In the genomic region with DNA sequence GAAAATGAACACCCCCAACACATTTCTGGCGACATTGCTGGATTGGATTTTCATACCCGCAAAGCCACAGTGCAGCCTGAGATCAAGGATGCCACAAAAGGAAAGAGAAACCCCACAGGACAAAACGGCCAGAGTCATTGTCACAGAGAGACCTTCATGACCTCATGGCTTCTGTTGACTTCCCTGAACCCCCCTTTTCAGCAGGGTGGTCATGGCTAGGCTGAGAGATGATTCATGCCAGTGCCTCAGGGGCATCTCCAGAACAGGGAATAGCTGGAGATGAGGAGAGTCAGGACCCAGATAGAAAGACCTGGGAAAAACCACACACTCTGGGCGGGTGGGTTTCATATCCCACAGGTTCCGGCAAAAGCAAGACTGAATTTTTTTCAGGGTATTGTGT, we compare ENCODE assay signal across 34 cellular contexts.
"Had no signal": no experiment of that assay in that cellular context is flagged by ENCODE, and none has a peak within 500 bp of the region (broad histone marks: within the 10 kb centered on the region; RNA-seq: fewer than 3 reads in every experiment).

No MANE protein-coding gene starts in this region.

- H3K36me3 ChIP-seq: adrenal gland, breast epithelium, cardiac muscle cell, colonic mucosa, esophagus squamous epithelium, gastroesophageal sphincter, heart right ventricle had no signal

- H3K27me3 Mint-ChIP-seq: activated CD4-positive, alpha-beta memory T cell treated with anti-CD3 and anti-CD28 coated beads for 36 hours; activated CD4-positive, alpha-beta T cell treated with anti-CD3 and anti-CD28 coated beads for 36 hours; activated CD4-positive, alpha-beta T cell treated with anti-CD3 and anti-CD28 coated beads, Interleukin-2, amount 10 ng/mL, durations not matched to agents 24 days and 14 days had no signal

- ATAC-seq: activated CD4-positive, alpha-beta T cell treated with anti-CD3 and anti-CD28 coated beads for 36 hours; activated CD8-positive, alpha-beta memory T cell treated with anti-CD3 and anti-CD28 coated beads, Interleukin-2, amount 10 ng/mL, durations not matched to agents 7 days and 5 days; activated CD8-positive, alpha-beta T cell treated with anti-CD3 and anti-CD28 coated beads, Interleukin-2, amount 10 ng/mL, durations not matched to agents 7 days and 5 days; activated naive CD8-positive, alpha-beta T cell treated with anti-CD3 and anti-CD28 coated beads, Interleukin-2, amount 50 U/mL, for 24 hours; gastroesophageal sphincter had no signal

- H3K27ac Mint-ChIP-seq: activated CD4-positive, alpha-beta memory T cell treated with anti-CD3 and anti-CD28 coated beads for 36 hours; activated CD4-positive, alpha-beta T cell treated with anti-CD3 and anti-CD28 coated beads for 36 hours; activated CD4-positive, alpha-beta T cell treated with anti-CD3 and anti-CD28 coated beads, Interleukin-2, amount 10 ng/mL, durations not matched to agents 24 days and 14 days; activated CD8-positive, alpha-beta memory T cell treated with anti-CD3 and anti-CD28 coated beads, Interleukin-2, amount 10 ng/mL, durations not matched to agents 7 days and 5 days; activated CD8-positive, alpha-beta T cell treated with anti-CD3 and anti-CD28 coated beads, Interleukin-2, amount 10 ng/mL, durations not matched to agents 7 days and 5 days; activated naive CD4-positive, alpha-beta T cell treated with anti-CD3 and anti-CD28 coated beads for 36 hours; activated naive CD4-positive, alpha-beta T cell treated with anti-CD3 and anti-CD28 coated beads, Interleukin-2, amount 50 U/mL, for 24 hours; activated naive CD8-positive, alpha-beta T cell treated with anti-CD3 and anti-CD28 coated beads for 36 hours; activated naive CD8-positive, alpha-beta T cell treated with anti-CD3 and anti-CD28 coated beads, Interleukin-2, amount 50 U/mL, for 24 hours; activated T-helper 1 cell treated with anti-CD3 and anti-CD28 coated beads, Interleukin-12 subunit alpha, Interleukin-12 subunit beta, Interleukin-2, Interleukin-4 antibody, amounts not matched to agents 30 ng/mL and 10 ng/mL and 1 ng/mL, durations not matched to agents 14 hours and 24 hours and 36 hours; activated T-helper 2 cell treated with anti-CD3 and anti-CD28 coated beads, Interferon-gamma antibody, Interleukin-2, Interleukin-4, amounts not matched to agents 10 μg/mL and 5 μg/mL and 100 μg/mL, durations not matched to agents 14 hours and 24 hours and 36 hours; brain had no signal

- DNase-seq: activated CD4-positive, alpha-beta memory T cell treated with anti-CD3 and anti-CD28 coated beads for 36 hours; activated CD4-positive, alpha-beta T cell treated with anti-CD3 and anti-CD28 coated beads for 36 hours; activated CD4-positive, alpha-beta T cell treated with anti-CD3 and anti-CD28 coated beads, Interleukin-2, amount 10 ng/mL, durations not matched to agents 24 days and 14 days; activated CD4-positive, CD25-positive, alpha-beta regulatory T cell; activated CD4-positive, CD25-positive, alpha-beta regulatory T cell treated with anti-CD3 and anti-CD28 coated beads, Interleukin-2, amount 50 U/mL, for 72 hours; activated CD8-positive, alpha-beta memory T cell treated with anti-CD3 and anti-CD28 coated beads, Interleukin-2, amount 10 ng/mL, durations not matched to agents 7 days and 5 days; activated CD8-positive, alpha-beta memory T cell treated with anti-CD3 and anti-CD28 coated beads, Interleukin-2, amount 50 U/mL, for 4 hours; activated CD8-positive, alpha-beta T cell treated with anti-CD3 and anti-CD28 coated beads, Interleukin-2, amount 10 ng/mL, durations not matched to agents 7 days and 5 days; activated effector memory CD4-positive, alpha-beta T cell treated with anti-CD3 and anti-CD28 coated beads, Interleukin-2, amount 50 U/mL, for 16 hours; activated naive CD4-positive, alpha-beta T cell treated with anti-CD3 and anti-CD28 coated beads for 36 hours; activated naive CD8-positive, alpha-beta T cell treated with anti-CD3 and anti-CD28 coated beads for 36 hours; activated naive CD8-positive, alpha-beta T cell treated with anti-CD3 and anti-CD28 coated beads, Interleukin-2, amount 50 U/mL, for 24 hours; activated T-cell treated with anti-CD3 and anti-CD28 coated beads, Interleukin-2, amount 50 U/mL, for 1 hour; activated T-cell treated with anti-CD3 and anti-CD28 coated beads, Interleukin-2, amount 50 U/mL, for 48 hours; adrenal gland; amygdala; central memory CD4-positive, alpha-beta T cell; cerebellar nuclear complex; colonic mucosa; effector CD8-positive, alpha-beta T cell; esophagus squamous epithelium; foreskin melanocyte; heart right ventricle; T-helper 2 cell had no signal

- H3K9me3 ChIP-seq: adrenal gland, colonic mucosa had no signal

- FAIRE-seq: endometrium, endothelial cell of umbilical vein had no signal

- H3K4me1 Mint-ChIP-seq: activated CD4-positive, alpha-beta T cell treated with anti-CD3 and anti-CD28 coated beads for 36 hours; activated CD4-positive, alpha-beta T cell treated with anti-CD3 and anti-CD28 coated beads, Interleukin-2, amount 10 ng/mL, durations not matched to agents 24 days and 14 days; activated CD8-positive, alpha-beta memory T cell treated with anti-CD3 and anti-CD28 coated beads, Interleukin-2, amount 10 ng/mL, durations not matched to agents 7 days and 5 days; activated naive CD4-positive, alpha-beta T cell treated with anti-CD3 and anti-CD28 coated beads, Interleukin-2, amount 50 U/mL, for 24 hours; activated naive CD8-positive, alpha-beta T cell treated with anti-CD3 and anti-CD28 coated beads for 36 hours; activated naive CD8-positive, alpha-beta T cell treated with anti-CD3 and anti-CD28 coated beads, Interleukin-2, amount 50 U/mL, for 24 hours had no signal

- H3K4me3 Mint-ChIP-seq: activated CD4-positive, alpha-beta memory T cell treated with anti-CD3 and anti-CD28 coated beads for 36 hours; activated CD4-positive, alpha-beta T cell treated with anti-CD3 and anti-CD28 coated beads for 36 hours; activated CD4-positive, alpha-beta T cell treated with anti-CD3 and anti-CD28 coated beads, Interleukin-2, amount 10 ng/mL, durations not matched to agents 24 days and 14 days; activated CD8-positive, alpha-beta memory T cell treated with anti-CD3 and anti-CD28 coated beads, Interleukin-2, amount 10 ng/mL, durations not matched to agents 7 days and 5 days; activated CD8-positive, alpha-beta T cell treated with anti-CD3 and anti-CD28 coated beads, Interleukin-2, amount 10 ng/mL, durations not matched to agents 7 days and 5 days; activated naive CD4-positive, alpha-beta T cell treated with anti-CD3 and anti-CD28 coated beads for 36 hours; activated naive CD4-positive, alpha-beta T cell treated with anti-CD3 and anti-CD28 coated beads, Interleukin-2, amount 50 U/mL, for 24 hours; activated naive CD8-positive, alpha-beta T cell treated with anti-CD3 and anti-CD28 coated beads for 36 hours; activated naive CD8-positive, alpha-beta T cell treated with anti-CD3 and anti-CD28 coated beads, Interleukin-2, amount 50 U/mL, for 24 hours; activated T-helper 1 cell treated with anti-CD3 and anti-CD28 coated beads, Interleukin-12 subunit alpha, Interleukin-12 subunit beta, Interleukin-2, Interleukin-4 antibody, amounts not matched to agents 30 ng/mL and 10 ng/mL and 1 ng/mL, durations not matched to agents 14 hours and 24 hours and 36 hours; brain had no signal

- H3K27ac ChIP-seq: adrenal gland, breast epithelium, cardiac muscle cell, colonic mucosa, epithelial cell of prostate, esophagus squamous epithelium, gastroesophageal sphincter, heart right ventricle had no signal

- H3K36me3 Mint-ChIP-seq: activated CD4-positive, alpha-beta memory T cell treated with anti-CD3 and anti-CD28 coated beads for 36 hours; activated CD8-positive, alpha-beta memory T cell treated with anti-CD3 and anti-CD28 coated beads, Interleukin-2, amount 10 ng/mL, durations not matched to agents 7 days and 5 days; activated naive CD4-positive, alpha-beta T cell treated with anti-CD3 and anti-CD28 coated beads, Interleukin-2, amount 50 U/mL, for 24 hours; activated naive CD8-positive, alpha-beta T cell treated with anti-CD3 and anti-CD28 coated beads for 36 hours; brain had no signal

- H3K9me3 Mint-ChIP-seq: activated CD4-positive, alpha-beta T cell treated with anti-CD3 and anti-CD28 coated beads, Interleukin-2, amount 10 ng/mL, durations not matched to agents 24 days and 14 days; activated naive CD8-positive, alpha-beta T cell treated with anti-CD3 and anti-CD28 coated beads, Interleukin-2, amount 50 U/mL, for 24 hours; activated T-helper 1 cell treated with anti-CD3 and anti-CD28 coated beads, Interleukin-12 subunit alpha, Interleukin-12 subunit beta, Interleukin-2, Interleukin-4 antibody, amounts not matched to agents 30 ng/mL and 10 ng/mL and 1 ng/mL, durations not matched to agents 14 hours and 24 hours and 36 hours had no signal

- H3K27me3 ChIP-seq: adrenal gland, breast epithelium, cardiac muscle cell, colonic mucosa had no signal

- H3K4me1 ChIP-seq: adrenal gland, breast epithelium, colonic mucosa, gastroesophageal sphincter, heart right ventricle had no signal

- H3K4me3 ChIP-seq: adrenal gland, breast epithelium, cardiac muscle cell, colonic mucosa, esophagus squamous epithelium, gastroesophageal sphincter, heart right ventricle had no signal
